20 cellular contexts compared by ENCODE assay signal in the genomic region with DNA sequence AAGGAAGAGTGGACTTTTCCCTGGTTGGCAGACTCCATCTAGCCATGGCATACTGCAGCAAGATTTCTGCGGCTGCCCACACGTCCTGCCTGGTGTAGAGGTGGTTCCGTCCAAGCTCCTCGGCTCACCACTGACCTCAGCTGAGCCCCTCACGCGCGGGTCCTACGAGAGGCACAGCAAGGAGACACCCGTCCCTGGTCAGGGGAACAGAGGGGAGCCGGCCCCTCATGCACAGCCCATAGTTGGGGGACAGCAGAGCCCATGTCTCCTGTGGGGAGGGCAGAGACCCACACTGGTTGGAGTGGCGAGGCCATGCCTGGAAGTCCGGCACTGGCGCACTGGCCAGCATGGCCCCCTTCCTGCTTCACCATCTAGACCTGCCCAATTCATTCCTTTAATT.
"Had no signal": no experiment of that assay in that cellular context is flagged by ENCODE, and none has a peak within 500 bp of the region (broad histone marks: within the 10 kb centered on the region; RNA-seq: fewer than 3 reads in every experiment).

No MANE protein-coding gene starts in this region.

- H3K4me1 ChIP-seq: body of pancreas had no signal

- H3K4me3 Mint-ChIP-seq: activated B cell treated with CpG ODN at 0.5 μM for 24 hours; activated CD8-positive, alpha-beta T cell treated with anti-CD3 and anti-CD28 coated beads, Interleukin-2, amount 10 ng/mL, durations not matched to agents 7 days and 5 days; activated naive CD4-positive, alpha-beta T cell treated with anti-CD3 and anti-CD28 coated beads, Interleukin-2, amount 50 U/mL, for 24 hours; natural killer cell; stimulated activated effector memory CD8-positive, alpha-beta T cell treated with anti-CD3 and anti-CD28 coated beads, Interleukin-12 subunit alpha, Interleukin-12 subunit beta, amount 100 ng/mL, for 72 hours; T-helper 17 cell had no signal

- H3K4me3 ChIP-seq: body of pancreas, SJCRH30, tibial nerve had no signal

- DNase-seq: activated B cell treated with CpG ODN at 0.5 μM for 24 hours; activated CD4-positive, alpha-beta T cell treated with anti-CD3 and anti-CD28 coated beads for 48 hours; activated CD8-positive, alpha-beta memory T cell treated with anti-CD3 and anti-CD28 coated beads, Interleukin-2, amount 50 U/mL, for 4 hours; activated CD8-positive, alpha-beta T cell treated with anti-CD3 and anti-CD28 coated beads, Interleukin-2, amount 10 ng/mL, durations not matched to agents 7 days and 5 days; amniotic stem cell; body of pancreas; central memory CD4-positive, alpha-beta T cell; cortex of kidney; effector CD8-positive, alpha-beta T cell; foreskin fibroblast; hypothalamus; mesenchymal stem cell; natural killer cell; SJCRH30; stimulated activated CD4-positive, alpha-beta T cell treated with anti-CD3 and anti-CD28 coated beads, Interleukin-1b, Interleukin-23, amount 100 ng/mL, for 48 hours; T-helper 17 cell had no signal

- H3K36me3 Mint-ChIP-seq: activated naive CD4-positive, alpha-beta T cell treated with anti-CD3 and anti-CD28 coated beads, Interleukin-2, amount 50 U/mL, for 24 hours; natural killer cell; stimulated activated effector memory CD8-positive, alpha-beta T cell treated with anti-CD3 and anti-CD28 coated beads, Interleukin-12 subunit alpha, Interleukin-12 subunit beta, amount 100 ng/mL, for 72 hours had no signal

- H3K27me3 ChIP-seq: body of pancreas, SJCRH30, tibial nerve had no signal

- H3K4me1 Mint-ChIP-seq: activated B cell treated with CpG ODN at 0.5 μM for 24 hours; activated naive CD4-positive, alpha-beta T cell treated with anti-CD3 and anti-CD28 coated beads, Interleukin-2, amount 50 U/mL, for 24 hours; natural killer cell; T-helper 17 cell had no signal

- H3K27ac Mint-ChIP-seq: activated B cell treated with CpG ODN at 0.5 μM for 24 hours; activated CD8-positive, alpha-beta T cell treated with anti-CD3 and anti-CD28 coated beads, Interleukin-2, amount 10 ng/mL, durations not matched to agents 7 days and 5 days; activated naive CD4-positive, alpha-beta T cell treated with anti-CD3 and anti-CD28 coated beads, Interleukin-2, amount 50 U/mL, for 24 hours; activated T-helper 2 cell treated with anti-CD3 and anti-CD28 coated beads, Interferon-gamma antibody, Interleukin-2, Interleukin-4, amounts not matched to agents 10 μg/mL and 5 μg/mL and 100 μg/mL, durations not matched to agents 14 hours and 24 hours and 36 hours; natural killer cell; stimulated activated effector memory CD8-positive, alpha-beta T cell treated with anti-CD3 and anti-CD28 coated beads, Interleukin-12 subunit alpha, Interleukin-12 subunit beta, amount 100 ng/mL, for 72 hours; T-helper 17 cell had no signal

- H3K9me3 ChIP-seq: body of pancreas, SJCRH30, tibial nerve had no signal

- H3K27ac ChIP-seq: body of pancreas, SJCRH30 had no signal

- H3K27me3 Mint-ChIP-seq: activated B cell treated with CpG ODN at 0.5 μM for 24 hours had no signal

- ATAC-seq: activated CD8-positive, alpha-beta T cell treated with anti-CD3 and anti-CD28 coated beads, Interleukin-2, amount 10 ng/mL, durations not matched to agents 7 days and 5 days; body of pancreas; stimulated activated effector memory CD8-positive, alpha-beta T cell treated with anti-CD3 and anti-CD28 coated beads, Interleukin-12 subunit alpha, Interleukin-12 subunit beta, amount 100 ng/mL, for 72 hours; T-helper 17 cell had no signal

- H3K9me3 Mint-ChIP-seq: activated B cell treated with CpG ODN at 0.5 μM for 24 hours; activated naive CD4-positive, alpha-beta T cell treated with anti-CD3 and anti-CD28 coated beads, Interleukin-2, amount 50 U/mL, for 24 hours; activated T-helper 2 cell treated with anti-CD3 and anti-CD28 coated beads, Interferon-gamma antibody, Interleukin-2, Interleukin-4, amounts not matched to agents 10 μg/mL and 5 μg/mL and 100 μg/mL, durations not matched to agents 14 hours and 24 hours and 36 hours; natural killer cell; stimulated activated effector memory CD8-positive, alpha-beta T cell treated with anti-CD3 and anti-CD28 coated beads, Interleukin-12 subunit alpha, Interleukin-12 subunit beta, amount 100 ng/mL, for 72 hours had no signal

- H3K36me3 ChIP-seq: SJCRH30 had no signal
